ENCODE assay signal across 23 cellular contexts in genomic region chr1:110620686-110621085, GRCh38. TPM values are rescaled to one million over a fixed set of nuclear protein-coding genes. Genes with fewer than 3 reads are reported as not detected.
DNase-seq lines count a peak whose midpoint lies in the region; ATAC-seq, FAIRE-seq and TF ChIP-seq lines count a peak whose summit lies in the region.
"Had no signal": no experiment of that assay in that cellular context is flagged by ENCODE, and none has a peak within 500 bp of the region (broad histone marks: within the 10 kb centered on the region; RNA-seq: fewer than 3 reads in every experiment).

No MANE protein-coding gene starts in this region.

- peak overlapping the region; percentile 91 for H3K27ac Mint-ChIP-seq in activated T-helper 17 cell treated with anti-CD3 and anti-CD28 coated beads, Interleukin-2, amount 50 U/mL, for 72 hours
- H3K27ac Mint-ChIP-seq in naive thymus-derived CD8-positive, alpha-beta T cell = peak overlapping the region; percentile 1 to 97 (median 95)

- no peaks in the 10 kb centered on the region for H3K36me3 ChIP-seq in HAP-1 (replicated peaks)
- H3K36me3 ChIP-seq: gastrocnemius medialis, left ventricle myocardium inferior, pancreas, SJCRH30 had no signal

- peaks cover 33% of the 10 kb centered on the region for H3K4me1 Mint-ChIP-seq in activated T-helper 17 cell treated with anti-CD3 and anti-CD28 coated beads, Interleukin-2, amount 50 U/mL, for 72 hours
- H3K4me1 Mint-ChIP-seq in naive thymus-derived CD8-positive, alpha-beta T cell = peaks cover 26 to 41% (median 35%) of the 10 kb centered on the region in 4 donors

- peaks cover 4% of the 10 kb centered on the region; the same call in 1 of the 2 replicates for H3K4me1 ChIP-seq in HAP-1
- H3K4me1 ChIP-seq: gastrocnemius medialis, pancreas, SJCRH30 had no signal

- no peak for TF ChIP-seq POLR2A in GM12891 (IDR thresholded peaks at IDR 0.05; ENCODE audit: low read depth, low read length)

- H3K4me3 ChIP-seq in HAP-1 = no peak overlapping the region
- H3K4me3 ChIP-seq: gastrocnemius medialis, left ventricle myocardium inferior, pancreas, SJCRH30 had no signal

- DNase-seq in SIG-M5 treated with dmso at 0.1 percent for 504 hours (lab: John Stamatoyannopoulos, UW; ENCODE audit: unreplicated experiment) (peak; percentile 35), SIG-M5 (lab: John Stamatoyannopoulos, UW) (no peak), GM12891 (ENCODE audit: insufficient read length, low spot score) (no peak), NCI-H146 treated with DMSO at 0.1 percent for 48 hours (lab: John Stamatoyannopoulos, UW; ENCODE audit: unreplicated experiment) (no peak), HAP-1 (ENCODE audit: low spot score in 2 of 2) (no peak)
- peak in 1 of 10 donors; percentile 22 for DNase-seq in naive thymus-derived CD8-positive, alpha-beta T cell
- DNase-seq: ACHN; activated CD4-positive, alpha-beta T cell treated with anti-CD3 and anti-CD28 coated beads, Interleukin-2, amount 50 U/mL, for 48 hours; activated gamma-delta T cell treated with Interleukin-2 at 50 U/mL for 16 hours; EL; gastrocnemius medialis; left ventricle myocardium inferior; NCI-H1436 treated with DMSO at 0.1 percent for 48 hours; NCI-H446; pancreas; SJCRH30; stimulated activated CD4-positive, alpha-beta T cell treated with anti-CD3 and anti-CD28 coated beads, Interleukin-4, amount 100 ng/mL, for 4 hours; trophoblast cell had no signal

- in situ Hi-C loops in HAP-1 (cut with MboI; ENCODE audit: low sequenced_read_pairs) = no loop called here

- peak; percentile 83 for FAIRE-seq in GM12891 (lab: Jason Lieb, UNC)
- FAIRE-seq: pancreas had no signal

- H3K9me3 ChIP-seq in HAP-1 = no peaks in the 10 kb centered on the region
- H3K9me3 ChIP-seq: gastrocnemius medialis, left ventricle myocardium inferior, pancreas, SJCRH30 had no signal

- no peaks in the 10 kb centered on the region for H3K27me3 Mint-ChIP-seq in activated T-helper 17 cell treated with anti-CD3 and anti-CD28 coated beads, Interleukin-2, amount 50 U/mL, for 72 hours
- no peaks in the 10 kb centered on the region for H3K27me3 Mint-ChIP-seq in naive thymus-derived CD8-positive, alpha-beta T cell

- POLR2A ChIA-PET in naive thymus-derived CD8-positive, alpha-beta T cell (lab: Charles Lee) = interaction anchor here (2.1 to 2.9 kb wide), 3 partner anchors 53 to 282 kb away, joined by 9 to 59 read pairs (median 31); partner anchors contain the start of genes KCNA3 and RBM15

- peak overlapping the region; percentile 89 for H3K4me3 Mint-ChIP-seq in activated T-helper 17 cell treated with anti-CD3 and anti-CD28 coated beads, Interleukin-2, amount 50 U/mL, for 72 hours
- peak overlapping the region; percentile 81 to 93 (median 88) for H3K4me3 Mint-ChIP-seq in naive thymus-derived CD8-positive, alpha-beta T cell
- H3K4me3 Mint-ChIP-seq: brain had no signal

- peaks cover 34% of the 10 kb centered on the region for H3K27me3 ChIP-seq in HAP-1 (ENCODE audit: low read depth)

- ATAC-seq in activated T-helper 17 cell treated with anti-CD3 and anti-CD28 coated beads, Interleukin-2, amount 50 U/mL, for 72 hours (replicated peaks) = no peak
- no peak for ATAC-seq in naive thymus-derived CD8-positive, alpha-beta T cell
- no peak for ATAC-seq in HG03378 (IDR thresholded peaks at IDR 0.05; ENCODE audit: unreplicated experiment)
- ATAC-seq: gastrocnemius medialis had no signal

- H3K36me3 Mint-ChIP-seq in activated T-helper 17 cell treated with anti-CD3 and anti-CD28 coated beads, Interleukin-2, amount 50 U/mL, for 72 hours (ENCODE audit: low read depth) = peaks cover 6% of the 10 kb centered on the region
- H3K36me3 Mint-ChIP-seq in naive thymus-derived CD8-positive, alpha-beta T cell = peaks cover 0 to 4% (median 0%) of the 10 kb centered on the region in 3 donors
- H3K36me3 Mint-ChIP-seq: brain had no signal

- H3K9me3 Mint-ChIP-seq in activated T-helper 17 cell treated with anti-CD3 and anti-CD28 coated beads, Interleukin-2, amount 50 U/mL, for 72 hours = no peaks in the 10 kb centered on the region
- peaks cover 0 to 4% (median 0%) of the 10 kb centered on the region in 9 donors for H3K9me3 Mint-ChIP-seq in naive thymus-derived CD8-positive, alpha-beta T cell

TF ChIP-seq in GM12891, 5 proteins besides CTCF, POLR2A, EP300 and RAD21:
- TF ChIP-seq PAX5 (IDR thresholded peaks at IDR 0.05; ENCODE audit: insufficient read depth, low read length, severe bottlenecking) (no peak), SPI1 (IDR thresholded peaks at IDR 0.05; ENCODE audit: low read depth, low read length) (no peak), POU2F2 (IDR thresholded peaks at IDR 0.05; ENCODE audit: low read depth, low read length) (no peak), TAF1 (IDR thresholded peaks at IDR 0.05; ENCODE audit: low read depth, low read length) (no peak), POLR2AphosphoS5 (IDR thresholded peaks at IDR 0.05; ENCODE audit: low read depth, low read length) (no peak)

RNA-seq across cellular contexts. Expression of gene KCNA2, which starts 14.5 kb away (rescaled TPM):
- 0.10 TPM for polyA plus RNA-seq in GM12891 (2012; ENCODE audit: low read depth, missing spikeins)
- total RNA-seq in activated T-helper 17 cell treated with anti-CD3 and anti-CD28 coated beads, Interleukin-2, amount 50 U/mL, for 72 hours = 1 to 10 TPM; 1.6 to 4.7 TPM
- total RNA-seq in naive thymus-derived CD8-positive, alpha-beta T cell = under 1 TPM; 0.22 to 0.23 TPM
- polyA plus RNA-seq in naive thymus-derived CD8-positive, alpha-beta T cell = not detected
- total RNA-seq: epithelial cell of proximal tubule, LHCN-M2, SJCRH30 had no signal

RNA-seq across cellular contexts. Expression of gene KCNA3, which starts 54.1 kb away (rescaled TPM):
- 0.18 TPM for polyA plus RNA-seq in GM12891 (2012; ENCODE audit: low read depth, missing spikeins)
- total RNA-seq in activated T-helper 17 cell treated with anti-CD3 and anti-CD28 coated beads, Interleukin-2, amount 50 U/mL, for 72 hours = 10 to 100 TPM; 22.7 to 61.7 TPM
- 10 to 100 TPM; 74.7 to 78.7 TPM for total RNA-seq in naive thymus-derived CD8-positive, alpha-beta T cell
- polyA plus RNA-seq in naive thymus-derived CD8-positive, alpha-beta T cell = 10 to 100 TPM; 55.6 to 67.9 (median 66.4) TPM
- total RNA-seq: epithelial cell of proximal tubule, LHCN-M2, SJCRH30 had no signal
